ENCODE assay signal across 9 cellular contexts in genomic region chr13:21075303-21076264, GRCh38. TPM values are rescaled to one million over a fixed set of nuclear protein-coding genes. Genes with fewer than 3 reads are reported as not detected.
A peak's percentile ranks its signal among the peaks of the same experiment; 100 is the strongest.
DNase-seq lines count a peak whose midpoint lies in the region; ATAC-seq, FAIRE-seq and TF ChIP-seq lines count a peak whose summit lies in the region.
"Had no signal": no experiment of that assay in that cellular context is flagged by ENCODE, and none has a peak within 500 bp of the region (broad histone marks: within the 10 kb centered on the region; RNA-seq: fewer than 3 reads in every experiment).

No MANE protein-coding gene starts in this region.

- TF ChIP-seq POLR2A in GM12891 (IDR thresholded peaks at IDR 0.05; ENCODE audit: low read depth, low read length) (0 out of 2 replicates have a peak, but pooled peaks have one; percentile 31), Peyer's patch (IDR thresholded peaks at IDR 0.05) (no peak)

- H3K9me3 ChIP-seq in Peyer's patch = no peaks in the 10 kb centered on the region
- no peaks in the 10 kb centered on the region for H3K9me3 ChIP-seq in effector memory CD4-positive, alpha-beta T cell (ENCODE audit: control insufficient read depth, low read length)

- peak overlapping the region in 3 of 4 donors; percentile 51 to 68 (median 65) for H3K27ac ChIP-seq in Peyer's patch
- H3K27ac ChIP-seq in effector memory CD4-positive, alpha-beta T cell (ENCODE audit: insufficient read depth, low read length, poor library complexity, severe bottlenecking) = peak overlapping the region; percentile 30

- peaks cover 0 to 6% of the 10 kb centered on the region in 2 donors for H3K27me3 ChIP-seq in Peyer's patch
- H3K27me3 ChIP-seq in effector memory CD4-positive, alpha-beta T cell (replicated peaks; ENCODE audit: control insufficient read depth, insufficient read depth, low read length, poor library complexity, severe bottlenecking) = no peaks in the 10 kb centered on the region

- peak overlapping the region; percentile 93 for H3K27ac Mint-ChIP-seq in mesothelial cell of epicardium
- peak overlapping the region; percentile 23 for H3K27ac Mint-ChIP-seq in type B pancreatic cell

- H3K4me1 Mint-ChIP-seq in mesothelial cell of epicardium = peaks cover 46% of the 10 kb centered on the region
- peaks cover 33% of the 10 kb centered on the region for H3K4me1 Mint-ChIP-seq in type B pancreatic cell (ENCODE audit: unreplicated experiment)

- H3K36me3 Mint-ChIP-seq in mesothelial cell of epicardium (no peaks in the 10 kb centered on the region), type B pancreatic cell (no peaks in the 10 kb centered on the region)

- peak; percentile 23 for FAIRE-seq in GM12891 (lab: Jason Lieb, UNC)
- FAIRE-seq: endometrium had no signal

- peaks cover 0 to 4% (median 0%) of the 10 kb centered on the region in 4 donors for H3K4me1 ChIP-seq in Peyer's patch
- peaks cover 9% of the 10 kb centered on the region for H3K4me1 ChIP-seq in effector memory CD4-positive, alpha-beta T cell (ENCODE audit: control insufficient read depth, insufficient read depth, low read length, poor library complexity, severe bottlenecking)

- no peaks in the 10 kb centered on the region for H3K9me3 Mint-ChIP-seq in mesothelial cell of epicardium
- no peaks in the 10 kb centered on the region for H3K9me3 Mint-ChIP-seq in type B pancreatic cell

- peak overlapping the region; percentile 31 to 56 (median 45) for H3K4me3 ChIP-seq in Peyer's patch
- H3K4me3 ChIP-seq in effector memory CD4-positive, alpha-beta T cell (ENCODE audit: insufficient read depth, low read depth, low read length, poor library complexity, severe bottlenecking) = peak overlapping the region; percentile 57

- DNase-seq in GM12891 (ENCODE audit: insufficient read length, low spot score) (peak; percentile 47), Peyer's patch (peak in 1 of 3 donors; percentile 58), mesothelial cell of epicardium (ENCODE audit: low spot score in 2 of 2, unreplicated experiment in 2 of 2) (peak in 1 of 2 experiments; percentile 66), type B pancreatic cell (ENCODE audit: extremely low spot score, unreplicated experiment) (peak; percentile 77), NCI-H1436 treated with DMSO at 0.1 percent for 48 hours (lab: John Stamatoyannopoulos, UW) (no peak), SHP77 treated with DMSO at 0.1 percent for 48 hours (lab: John Stamatoyannopoulos, UW) (no peak)
- no peak for DNase-seq in effector memory CD4-positive, alpha-beta T cell

- H3K36me3 ChIP-seq in Peyer's patch = no peaks in the 10 kb centered on the region
- H3K36me3 ChIP-seq in effector memory CD4-positive, alpha-beta T cell (ENCODE audit: control insufficient read depth, insufficient read depth, low read length) = no peaks in the 10 kb centered on the region

- H3K27me3 Mint-ChIP-seq in mesothelial cell of epicardium (ENCODE audit: low read depth) (no peaks in the 10 kb centered on the region), type B pancreatic cell (no peaks in the 10 kb centered on the region)

- no peak for TF ChIP-seq CTCF in Peyer's patch (IDR thresholded peaks at IDR 0.05)
- TF ChIP-seq CTCF in mesothelial cell of epicardium (IDR thresholded peaks at IDR 0.05; ENCODE audit: unreplicated experiment) = no peak
- no peak for TF ChIP-seq CTCF in type B pancreatic cell (conservative IDR thresholded peaks at IDR 0.05)

- H3K4me3 Mint-ChIP-seq in mesothelial cell of epicardium (peak overlapping the region; percentile 76), type B pancreatic cell (peak overlapping the region; percentile 82)

- no peak for ATAC-seq in GM21529 (IDR thresholded peaks at IDR 0.05; ENCODE audit: unreplicated experiment)

TF ChIP-seq in GM12891, 5 proteins besides CTCF, POLR2A, EP300 and RAD21:
- TF ChIP-seq TAF1 (IDR thresholded peaks at IDR 0.05; ENCODE audit: low read depth, low read length) = peak; percentile 28; the same call in 1 of the 2 replicates
- no peak for TF ChIP-seq PAX5 (IDR thresholded peaks at IDR 0.05; ENCODE audit: insufficient read depth, low read length, severe bottlenecking)

RNA-seq across cellular contexts. Expression of gene LATS2, which starts 14.2 kb away (rescaled TPM):
- 2.2 TPM for polyA plus RNA-seq in GM12891 (2012; ENCODE audit: low read depth, missing spikeins)
- total RNA-seq in Peyer's patch (1 to 10 TPM; 3.7 to 9.9 (median 6.5) TPM), mesothelial cell of epicardium (28.8 to 31.6 TPM (median 30.2 TPM) in 3 replicates), type B pancreatic cell (ENCODE audit: low replicate concordance) (14.6 and 17.8 TPM in 2 replicates)

Comparison
In these comparisons a context has a peak if more than half of its experiments do, and no peak if none do; other contexts are left out.
1. DNase-seq: peak in GM12891 (single experiment) and type B pancreatic cell (single experiment); none in effector memory CD4-positive, alpha-beta T cell (0 of 3), NCI-H1436 treated with DMSO at 0.1 percent for 48 hours (single experiment) and SHP77 treated with DMSO at 0.1 percent for 48 hours (single experiment).